8 cellular contexts compared by ENCODE assay signal in genomic region chr6:136289579-136290405, GRCh38. TPM values are rescaled to one million over a fixed set of nuclear protein-coding genes. Genes with fewer than 3 reads are reported as not detected.
DNase-seq lines count a peak whose midpoint lies in the region; ATAC-seq and TF ChIP-seq lines count a peak whose summit lies in the region.

Gene BCLAF1, minus strand, starts transcription at chr6:136289846. Its CDS starts 9,980 bp downstream, at chr6:136279866.

- peak; percentile 91 for ATAC-seq in GM18873 (IDR thresholded peaks at IDR 0.05; ENCODE audit: low FRiP score, unreplicated experiment)
- peak; percentile 86 for ATAC-seq in HG03139 (IDR thresholded peaks at IDR 0.05; ENCODE audit: unreplicated experiment)

- peak within 1 kb of the TSS; percentile 77 for H2AFZ ChIP-seq in mammary epithelial cell (ENCODE audit: low read depth, low read length)

- dilution Hi-C loops in mammary epithelial cell (cut with HindIII; ENCODE audit: low sequenced_read_pairs) = no loop called here

- in situ Hi-C loops in ACHN (cut with HindIII; ENCODE audit: low pct_ligation_motif_present, low pct_unique_long_range_greater_than_20kb, low sequenced_read_pairs) = no loop called here
- in situ Hi-C loops in mammary epithelial cell (cut with MboI; ENCODE audit: low sequenced_read_pairs in 2 of 2) = no loop called here

- H3K27me3 ChIP-seq in WERI-Rb-1 (ENCODE audit: insufficient read depth, low read depth, severe bottlenecking) (no peaks in the 10 kb centered on the region), mammary epithelial cell (ENCODE audit: insufficient read depth, low read length) (no peaks in the 10 kb centered on the region), skeletal muscle tissue (ENCODE audit: control insufficient read depth in 3 of 3, insufficient read depth in 3 of 3, low read length in 3 of 3) (no peaks in the 10 kb centered on the region)

- H3K4me3 ChIP-seq in WERI-Rb-1 (ENCODE audit: low read depth, low read length) (peak within 1 kb of the TSS; percentile 94), mammary epithelial cell (replicated peaks in 1 of 3; ENCODE audit: insufficient read depth in 1 of 3, low read depth in 2 of 3, low read length in 3 of 3) (peak within 1 kb of the TSS; percentile 87 to 97 (median 95)), iPS-18c (ENCODE audit: insufficient read depth, low read depth, low read length) (peak within 1 kb of the TSS; percentile 100), skeletal muscle tissue (ENCODE audit: low read length in 3 of 3) (peak within 1 kb of the TSS; percentile 88 to 100 (median 98))

- H3K4me2 ChIP-seq in mammary epithelial cell (ENCODE audit: insufficient read depth, low read depth, low read length) = peak within 1 kb of the TSS; percentile 91

- CTCF ChIA-PET in mammary epithelial cell (lab: Charles Lee; ENCODE audit: low non-redundant PET) = interaction anchor here (0.6 to 0.7 kb wide), 2 partner anchors 261 to 274 kb away, joined by 5 to 8 read pairs; partner anchors contain the start of gene MAP7

- peaks cover 25% of the 10 kb centered on the region for H4K20me1 ChIP-seq in mammary epithelial cell (ENCODE audit: insufficient read depth, low read length)

- peaks cover 48% of the 10 kb centered on the region for H3K79me2 ChIP-seq in mammary epithelial cell (ENCODE audit: insufficient read depth, low read length)

- intact Hi-C loops in mammary epithelial cell (cut with micrococcal nuclease) = loop anchor here (1.0 to 5.0 kb wide), 3 partner anchors 27 to 261 kb away; partner anchors contain the start of genes MAP7 and MTFR2

- H3K36me3 ChIP-seq in WERI-Rb-1 = peaks cover 21% of the 10 kb centered on the region
- H3K36me3 ChIP-seq in mammary epithelial cell (ENCODE audit: insufficient read depth, low read length) = no peaks in the 10 kb centered on the region
- H3K36me3 ChIP-seq in skeletal muscle tissue (ENCODE audit: control insufficient read depth in 3 of 3, insufficient read depth in 3 of 3, low read length in 3 of 3) = peaks cover 0 to 5% (median 0%) of the 10 kb centered on the region in 3 donors

- H3K4me1 ChIP-seq in mammary epithelial cell (ENCODE audit: insufficient read depth, low read length) = peaks cover 17% of the 10 kb centered on the region
- H3K4me1 ChIP-seq in skeletal muscle tissue (ENCODE audit: control insufficient read depth in 3 of 3, insufficient read depth in 3 of 3, low read length in 3 of 3) = peaks cover 21 to 37% (median 33%) of the 10 kb centered on the region in 3 donors

- WGBS in mammary epithelial cell (ENCODE audit: low coverage, missing lambda C conversion rate) = 0% methylated on average over 19 of the region's 60 CpGs

- no peaks in the 10 kb centered on the region for H3K9me3 ChIP-seq in WERI-Rb-1 (ENCODE audit: severe bottlenecking)
- H3K9me3 ChIP-seq in mammary epithelial cell (replicated peaks; ENCODE audit: insufficient read depth, low read length) = no peaks in the 10 kb centered on the region
- peaks cover 2% of the 10 kb centered on the region for H3K9me3 ChIP-seq in iPS-18c (ENCODE audit: control insufficient read depth, insufficient read depth, low read length)
- H3K9me3 ChIP-seq in skeletal muscle tissue (ENCODE audit: control insufficient read depth in 3 of 3, low read length in 3 of 3) = no peaks in the 10 kb centered on the region

- H3K9ac ChIP-seq in mammary epithelial cell (ENCODE audit: insufficient read depth, low read length) (peak within 1 kb of the TSS; percentile 100), skeletal muscle tissue (ENCODE audit: low read depth in 1 of 3, low read length in 3 of 3) (peak within 1 kb of the TSS; percentile 100)

- BruUV-seq in mammary epithelial cell (replicated peaks; lab: Mats Ljungman, UMichigan) = no TSS peak

- peak within 1 kb of the TSS; percentile 99 for H3K27ac ChIP-seq in WERI-Rb-1
- H3K27ac ChIP-seq in mammary epithelial cell (ENCODE audit: insufficient read depth, low read depth, low read length) = peak within 1 kb of the TSS; percentile 100
- H3K27ac ChIP-seq in skeletal muscle tissue (ENCODE audit: low read depth, low read length) = peak within 1 kb of the TSS; percentile 99

- TF ChIP-seq CTCF in WERI-Rb-1 (IDR thresholded peaks at IDR 0.05; ENCODE audit: low read depth, low read length) (no peak), mammary epithelial cell (conservative IDR thresholded peaks at IDR 0.05 in 1 of 2, IDR thresholded peaks at IDR 0.05 in 1 of 2; ENCODE audit: extremely low read depth in 1 of 2, insufficient read depth in 1 of 2, low read depth in 1 of 2, low read length in 2 of 2) (no peak)

- DNase-seq in ACHN = peak; percentile 97
- DNase-seq in NCI-H2227 (lab: John Stamatoyannopoulos, UW; ENCODE audit: unreplicated experiment) = peak; percentile 98
- DNase-seq in WERI-Rb-1 = peak; percentile 99
- DNase-seq in mammary epithelial cell = peak; percentile 98

RNA-seq across cellular contexts. Expression of gene BCLAF1, which starts in this region (rescaled TPM):
- total RNA-seq in mammary epithelial cell = 100 to 1,000 TPM; 104 to 143 TPM
- polyA plus RNA-seq in mammary epithelial cell = 38.0 TPM
- 90.0 TPM for polyA minus RNA-seq in mammary epithelial cell
- 87.2 TPM for total RNA-seq in skeletal muscle tissue

Comparison
In these comparisons a context has a peak if more than half of its experiments do, and no peak if none do; other contexts are left out.
1. Peak in every context shown above with its lines: DNase-seq, ATAC-seq, H3K4me3 ChIP-seq and H3K27ac ChIP-seq.